8 cellular contexts compared by ENCODE assay signal in the genomic region with DNA sequence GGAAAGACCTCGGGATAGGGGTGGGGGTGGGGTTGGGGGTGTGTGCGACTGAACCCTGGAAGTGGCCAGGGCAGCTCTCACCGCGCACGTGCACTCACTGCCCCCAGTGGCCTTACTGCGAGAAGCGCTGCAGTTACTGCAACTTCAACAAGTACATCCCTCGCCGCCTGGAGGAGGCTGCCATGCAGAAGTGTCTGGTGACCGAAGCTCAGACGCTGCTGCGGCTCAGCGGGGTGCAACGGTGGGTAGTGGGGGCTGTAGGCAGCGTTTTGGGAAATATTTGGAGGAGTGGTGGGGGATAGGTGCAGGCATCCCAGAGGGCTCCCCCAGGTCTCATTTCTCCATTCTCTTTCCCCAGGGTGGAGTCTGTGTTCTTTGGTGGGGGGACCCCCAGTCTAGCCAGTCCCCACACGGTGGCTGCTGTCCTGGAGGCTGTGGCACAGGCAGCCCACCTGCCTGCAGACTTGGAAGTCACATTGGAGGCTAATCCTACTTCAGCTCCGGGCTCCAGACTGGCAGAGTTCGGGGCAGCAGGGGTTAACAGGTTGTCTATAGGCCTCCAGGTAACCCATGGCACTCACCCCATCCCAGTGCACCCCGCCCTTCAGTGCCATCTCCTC. TPM values are rescaled to one million over a fixed set of nuclear protein-coding genes. Genes with fewer than 3 reads are reported as not detected.
A peak's percentile ranks its signal among the peaks of the same experiment; 100 is the strongest.
DNase-seq lines count a peak whose midpoint lies in the region; ATAC-seq and TF ChIP-seq lines count a peak whose summit lies in the region.

No MANE protein-coding gene starts in this region.

- POLR2A ChIA-PET in RWPE1 (lab: Yijun Ruan, JAX; ENCODE audit: low non-redundant PET): no interaction called here

- peak overlapping the region; percentile 90 for H3K4me3 ChIP-seq in fibroblast of villous mesenchyme (ENCODE audit: low read depth, low read length)
- H3K4me3 ChIP-seq in neural progenitor cell: peak overlapping the region; percentile 65

- no peak overlapping the region for H3K9ac ChIP-seq in neural progenitor cell

- H2AFZ ChIP-seq in neural progenitor cell (replicated peaks): peak overlapping the region; percentile 94

- CTCF ChIA-PET in RWPE1 (lab: Yijun Ruan, JAX): interaction anchor here (0.5 to 2.1 kb wide), 38 partner anchors 8 to 279 kb away, joined by 3 to 19 read pairs (median 4); partner anchors contain the start of genes ACSF2, CHAD, COL1A1 and EPN3

- peaks cover 36% of the 10 kb centered on the region for H3F3A ChIP-seq in neural progenitor cell (ENCODE audit: low read depth)

- H3K4me1 Mint-ChIP-seq in neural progenitor cell: peaks cover 16% of the 10 kb centered on the region

- H3K9me3 Mint-ChIP-seq in neural progenitor cell: no peaks in the 10 kb centered on the region

- H3K9me3 ChIP-seq in neural progenitor cell (ENCODE audit: low read depth): no peaks in the 10 kb centered on the region

- no peak overlapping the region for H3K27ac Mint-ChIP-seq in neural progenitor cell

- H3K27me3 ChIP-seq in neural progenitor cell: peaks cover 38% of the 10 kb centered on the region

- peak; percentile 53; the same call in 1 of the 2 replicates for TF ChIP-seq CTCF in LNCAP (IDR thresholded peaks at IDR 0.05)
- peak; percentile 63 for TF ChIP-seq CTCF in RWPE1 (conservative IDR thresholded peaks at IDR 0.05; ENCODE audit: low read depth)
- peak; percentile 42 for TF ChIP-seq CTCF in fibroblast of villous mesenchyme (IDR thresholded peaks at IDR 0.05; ENCODE audit: insufficient read depth, low read depth, low read length)
- TF ChIP-seq CTCF in neural progenitor cell (IDR thresholded peaks at IDR 0.05): peak; percentile 58

- H3K27ac ChIP-seq in RWPE1: peak overlapping the region; percentile 85
- H3K27ac ChIP-seq in neural progenitor cell: no peak overlapping the region

- peaks cover 3% of the 10 kb centered on the region for H3K4me1 ChIP-seq in neural progenitor cell

- H3K36me3 ChIP-seq in neural progenitor cell: no peaks in the 10 kb centered on the region

- no peaks in the 10 kb centered on the region for H3K36me3 Mint-ChIP-seq in neural progenitor cell

- H3K4me2 ChIP-seq in neural progenitor cell: peak overlapping the region; percentile 91

- H3K79me2 ChIP-seq in neural progenitor cell (ENCODE audit: low read depth): no peaks in the 10 kb centered on the region

- H3K27me3 Mint-ChIP-seq in neural progenitor cell (ENCODE audit: insufficient read depth, low read depth): peaks cover 7% of the 10 kb centered on the region

- peaks cover 5% of the 10 kb centered on the region for H4K20me1 ChIP-seq in neural progenitor cell (ENCODE audit: low read depth)

- DNase-seq in GM04504 (ENCODE audit: low read depth) (peak; percentile 47), RWPE1 (ENCODE audit: low spot score) (peak; percentile 74), fibroblast of villous mesenchyme (ENCODE audit: low read depth) (peak; percentile 77), neural progenitor cell (ENCODE audit: low spot score) (peak; percentile 90), stromal cell of bone marrow (ENCODE audit: low read depth) (peak; percentile 44)
- peak; percentile 51 for DNase-seq in activated effector memory CD4-positive, alpha-beta T cell treated with Interleukin-2 at 50 U/mL for 16 hours

- ATAC-seq in GM19395 (IDR thresholded peaks at IDR 0.05; ENCODE audit: unreplicated experiment): no peak

- H3K4me3 Mint-ChIP-seq in neural progenitor cell: peak overlapping the region; percentile 92

RNA-seq across cellular contexts. Expression of gene RSAD1, which starts 1.0 kb away (rescaled TPM):
- 16.8 and 25.4 TPM in 2 replicates for total RNA-seq in fibroblast of villous mesenchyme
- total RNA-seq in neural progenitor cell (ENCODE audit: low replicate concordance): 9.7 and 12.9 TPM in 2 replicates

RNA-seq across cellular contexts. Expression of gene CHAD, which starts 11.0 kb away (rescaled TPM):
- total RNA-seq in fibroblast of villous mesenchyme (not detected in 2 replicates), neural progenitor cell (ENCODE audit: low replicate concordance) (not detected in 2 replicates)

RNA-seq across cellular contexts. Expression of gene MYCBPAP, which starts 28.6 kb away (rescaled TPM):
- total RNA-seq in fibroblast of villous mesenchyme: 0.64 and 0.86 TPM in 2 replicates
- total RNA-seq in neural progenitor cell (ENCODE audit: low replicate concordance): 3.5 and 3.8 TPM in 2 replicates

RNA-seq across cellular contexts. Expression of gene EPN3, which starts 52.9 kb away (rescaled TPM):
- under 0.01 TPM in 1 of 2 replicates, not detected in the other for total RNA-seq in fibroblast of villous mesenchyme
- 0.09 and 0.24 TPM in 2 replicates for total RNA-seq in neural progenitor cell (ENCODE audit: low replicate concordance)

RNA-seq across cellular contexts. Expression of gene ACSF2, which starts 53.6 kb away (rescaled TPM):
- total RNA-seq in fibroblast of villous mesenchyme (18.1 and 20.3 TPM in 2 replicates), neural progenitor cell (ENCODE audit: low replicate concordance) (15.2 and 28.8 TPM in 2 replicates)
